Comparison of ENCODE assay signal across 13 cellular contexts in genomic region chr10:50216418-50216817, GRCh38.
"Had no signal": no experiment of that assay in that cellular context is flagged by ENCODE, and none has a peak within 500 bp of the region (broad histone marks: within the 10 kb centered on the region; RNA-seq: fewer than 3 reads in every experiment).

No MANE protein-coding gene starts in this region.

- H3K27me3 ChIP-seq: cardiac muscle cell, gastroesophageal sphincter, tibial artery had no signal

- H3K4me1 ChIP-seq: gastroesophageal sphincter had no signal

- H3K36me3 ChIP-seq: cardiac muscle cell, gastroesophageal sphincter, neutrophil, tibial artery had no signal

- H3K4me3 ChIP-seq: cardiac muscle cell, gastroesophageal sphincter, lung, skin epidermis, tibial artery had no signal

- H3K9me3 Mint-ChIP-seq: activated B cell treated with CpG ODN at 0.5 μM for 24 hours; activated CD4-positive, alpha-beta T cell treated with anti-CD3 and anti-CD28 coated beads, Interleukin-2, amount 10 ng/mL, durations not matched to agents 24 days and 14 days; activated naive CD4-positive, alpha-beta T cell treated with anti-CD3 and anti-CD28 coated beads, Interleukin-2, amount 10 ng/mL, durations not matched to agents 7 days and 5 days; activated T-helper 1 cell treated with anti-CD3 and anti-CD28 coated beads, Interleukin-12 subunit alpha, Interleukin-12 subunit beta, Interleukin-2, Interleukin-4 antibody, amounts not matched to agents 30 ng/mL and 10 ng/mL and 1 ng/mL, durations not matched to agents 14 hours and 24 hours and 36 hours had no signal

- H3K36me3 Mint-ChIP-seq: activated naive CD4-positive, alpha-beta T cell treated with anti-CD3 and anti-CD28 coated beads, Interleukin-2, amount 10 ng/mL, durations not matched to agents 7 days and 5 days; naive B cell had no signal

- H3K9me3 ChIP-seq: gastroesophageal sphincter, neutrophil, tibial artery had no signal

- H3K27ac ChIP-seq: cardiac muscle cell, gastroesophageal sphincter, neutrophil, skin epidermis, tibial artery had no signal

- H3K27ac Mint-ChIP-seq: activated B cell treated with CpG ODN at 0.5 μM for 24 hours; activated CD4-positive, alpha-beta T cell treated with anti-CD3 and anti-CD28 coated beads, Interleukin-2, amount 10 ng/mL, durations not matched to agents 24 days and 14 days; activated T-helper 1 cell treated with anti-CD3 and anti-CD28 coated beads, Interleukin-12 subunit alpha, Interleukin-12 subunit beta, Interleukin-2, Interleukin-4 antibody, amounts not matched to agents 30 ng/mL and 10 ng/mL and 1 ng/mL, durations not matched to agents 14 hours and 24 hours and 36 hours had no signal

- H3K4me3 Mint-ChIP-seq: activated B cell treated with CpG ODN at 0.5 μM for 24 hours; activated CD4-positive, alpha-beta T cell treated with anti-CD3 and anti-CD28 coated beads, Interleukin-2, amount 10 ng/mL, durations not matched to agents 24 days and 14 days; activated naive CD4-positive, alpha-beta T cell treated with anti-CD3 and anti-CD28 coated beads, Interleukin-2, amount 10 ng/mL, durations not matched to agents 7 days and 5 days; activated T-helper 1 cell treated with anti-CD3 and anti-CD28 coated beads, Interleukin-12 subunit alpha, Interleukin-12 subunit beta, Interleukin-2, Interleukin-4 antibody, amounts not matched to agents 30 ng/mL and 10 ng/mL and 1 ng/mL, durations not matched to agents 14 hours and 24 hours and 36 hours; naive B cell had no signal

- H3K4me1 Mint-ChIP-seq: activated CD4-positive, alpha-beta T cell treated with anti-CD3 and anti-CD28 coated beads, Interleukin-2, amount 10 ng/mL, durations not matched to agents 24 days and 14 days; activated naive CD4-positive, alpha-beta T cell treated with anti-CD3 and anti-CD28 coated beads, Interleukin-2, amount 10 ng/mL, durations not matched to agents 7 days and 5 days had no signal

- DNase-seq: activated B cell treated with CpG ODN at 0.5 μM for 24 hours; activated CD4-positive, alpha-beta T cell treated with anti-CD3 and anti-CD28 coated beads, Interleukin-2, amount 10 ng/mL, durations not matched to agents 24 days and 14 days; activated naive CD4-positive, alpha-beta T cell treated with anti-CD3 and anti-CD28 coated beads, Interleukin-2, amount 10 ng/mL, durations not matched to agents 7 days and 5 days; naive B cell; posterior cingulate gyrus; stimulated activated CD4-positive, alpha-beta T cell treated with anti-CD3 and anti-CD28 coated beads, Interleukin-4, amount 100 ng/mL, for 4 hours; tibial artery had no signal

- H3K27me3 Mint-ChIP-seq: activated naive CD4-positive, alpha-beta T cell treated with anti-CD3 and anti-CD28 coated beads, Interleukin-2, amount 10 ng/mL, durations not matched to agents 7 days and 5 days had no signal

- ATAC-seq: gastroesophageal sphincter had no signal
